ENCODE assay signal across 8 cellular contexts in the genomic region with DNA sequence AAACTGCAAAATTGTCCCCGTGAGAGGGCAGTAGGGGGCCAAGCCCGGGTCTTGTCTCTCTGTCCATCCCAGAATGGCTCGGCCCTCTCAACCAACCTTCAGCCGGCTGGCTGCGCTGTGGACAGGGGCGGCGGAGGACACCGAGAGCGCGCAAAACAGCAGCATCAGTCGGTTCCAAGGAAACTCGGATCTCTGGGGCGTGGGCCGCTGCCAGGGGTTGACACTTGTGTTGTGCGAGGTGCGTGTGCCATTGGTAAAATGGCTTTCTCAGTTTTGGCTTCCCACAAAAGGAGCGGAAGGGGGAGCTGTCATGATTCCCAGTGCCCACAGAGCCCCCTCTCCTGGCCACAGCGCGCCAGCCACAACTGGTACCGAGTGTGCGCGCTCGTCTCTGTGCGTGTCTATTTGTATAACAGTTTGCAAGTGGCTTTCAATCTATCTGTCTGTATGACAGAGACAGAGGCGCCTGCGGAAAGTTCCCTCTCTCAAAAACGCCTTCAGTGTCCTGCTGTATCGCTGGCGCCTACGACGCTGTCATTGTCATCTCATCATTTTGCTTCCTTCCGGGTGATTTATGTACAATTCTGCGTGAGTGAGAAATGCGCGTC. TPM values are rescaled to one million over a fixed set of nuclear protein-coding genes. Genes with fewer than 3 reads are reported as not detected.
DNase-seq lines count a peak whose midpoint lies in the region; ATAC-seq, FAIRE-seq and TF ChIP-seq lines count a peak whose summit lies in the region.

No MANE protein-coding gene starts in this region.

- no peak overlapping the region for H3K4me3 ChIP-seq in mammary epithelial cell (replicated peaks in 1 of 3; ENCODE audit: insufficient read depth in 1 of 3, low read depth in 2 of 3, low read length in 3 of 3)
- no peak overlapping the region for H3K4me3 ChIP-seq in lower leg skin (ENCODE audit: low read depth, poor library complexity, severe bottlenecking)
- peak overlapping the region; percentile 44 for H3K4me3 ChIP-seq in suprapubic skin
- H3K4me3 ChIP-seq in esophagus squamous epithelium, result peak overlapping the region in 2 of 4 donors; percentile 22

- in situ Hi-C loops in mammary epithelial cell (cut with MboI; ENCODE audit: low sequenced_read_pairs in 2 of 2), result no loop called here

- H3K27me3 ChIP-seq in mammary epithelial cell (ENCODE audit: insufficient read depth, low read length), result peaks cover 38% of the 10 kb centered on the region
- H3K27me3 ChIP-seq in suprapubic skin, result peaks cover 44% of the 10 kb centered on the region
- H3K27me3 ChIP-seq in esophagus squamous epithelium, result peaks cover 0 to 64% (median 6%) of the 10 kb centered on the region in 4 donors

- TF ChIP-seq POLR2A in lower leg skin (IDR thresholded peaks at IDR 0.05) (no peak), suprapubic skin (IDR thresholded peaks at IDR 0.05) (no peak), esophagus squamous epithelium (IDR thresholded peaks at IDR 0.05) (no peak)

- TF ChIP-seq EP300 in suprapubic skin (IDR thresholded peaks at IDR 0.05), result no peak

- H3K27ac ChIP-seq in mammary epithelial cell (ENCODE audit: insufficient read depth, low read depth, low read length) (no peak overlapping the region), suprapubic skin (peak overlapping the region; percentile 52), esophagus squamous epithelium (no peak overlapping the region)

- FAIRE-seq in urothelium cell line (lab: Jason Lieb, UNC), result no peak

- dilution Hi-C loops in mammary epithelial cell (cut with HindIII; ENCODE audit: low sequenced_read_pairs), result no loop called here

- intact Hi-C loops in mammary epithelial cell (cut with micrococcal nuclease) (no loop called here), lower leg skin (cut with DNase I; ENCODE audit: low total_unique reads) (no loop called here), esophagus squamous epithelium (cut with DNase I) (no loop called here)

- TF ChIP-seq CTCF in mammary epithelial cell (conservative IDR thresholded peaks at IDR 0.05 in 1 of 2, IDR thresholded peaks at IDR 0.05 in 1 of 2; ENCODE audit: extremely low read depth in 1 of 2, insufficient read depth in 1 of 2, low read depth in 1 of 2, low read length in 2 of 2), result no peak
- TF ChIP-seq CTCF in lower leg skin (IDR thresholded peaks at IDR 0.05), result no peak
- TF ChIP-seq CTCF in suprapubic skin (IDR thresholded peaks at IDR 0.05), result peak in 1 of 2 donors; percentile 22
- no peak for TF ChIP-seq CTCF in esophagus squamous epithelium (IDR thresholded peaks at IDR 0.05)

- no peaks in the 10 kb centered on the region for H4K20me1 ChIP-seq in mammary epithelial cell (ENCODE audit: insufficient read depth, low read length)

- no peak for ATAC-seq in GM18907 (IDR thresholded peaks at IDR 0.05; ENCODE audit: unreplicated experiment)

- peak; percentile 18 for DNase-seq in EH (ENCODE audit: low read depth)
- DNase-seq in NCI-H524 treated with DMSO at 0.1 percent for 48 hours (lab: John Stamatoyannopoulos, UW), result peak; percentile 33
- no peak for DNase-seq in mammary epithelial cell
- peak; percentile 22 to 88 for DNase-seq in lower leg skin (ENCODE audit: low spot score in 2 of 2)
- peak; percentile 76 to 80 for DNase-seq in suprapubic skin (ENCODE audit: low spot score in 2 of 2)
- no peak for DNase-seq in urothelium cell line (ENCODE audit: low spot score)
- DNase-seq in esophagus squamous epithelium (lab: John Stamatoyannopoulos, UW), result no peak

- H3K4me1 ChIP-seq in mammary epithelial cell (ENCODE audit: insufficient read depth, low read length) (peaks cover 14% of the 10 kb centered on the region), suprapubic skin (peaks cover 25% of the 10 kb centered on the region), esophagus squamous epithelium (peaks cover 9 to 39% (median 16%) of the 10 kb centered on the region in 3 donors)

- BruUV-seq in mammary epithelial cell (replicated peaks; lab: Mats Ljungman, UMichigan), result no TSS peak

- CTCF ChIA-PET in mammary epithelial cell (lab: Charles Lee; ENCODE audit: low non-redundant PET), result no interaction called here

- 7% methylated on average over 33 of the region's 35 CpGs for WGBS in mammary epithelial cell (ENCODE audit: low coverage, missing lambda C conversion rate)
- 4% methylated on average over 26 to 35 of the region's 35 CpGs for whole genome bisulfite sequencing in lower leg skin, 2 donors
- WGBS in suprapubic skin, result under 1% methylated on average over 21 of the region's 35 CpGs
- WGBS in esophagus squamous epithelium, 2 donors, result 3 to 6% methylated on average over 14 to 31 of the region's 35 CpGs

- no peak overlapping the region for H3K9ac ChIP-seq in mammary epithelial cell (ENCODE audit: insufficient read depth, low read length)

- H3K36me3 ChIP-seq in mammary epithelial cell (ENCODE audit: insufficient read depth, low read length), result no peaks in the 10 kb centered on the region
- no peaks in the 10 kb centered on the region for H3K36me3 ChIP-seq in suprapubic skin
- no peaks in the 10 kb centered on the region for H3K36me3 ChIP-seq in esophagus squamous epithelium

- H2AFZ ChIP-seq in mammary epithelial cell (ENCODE audit: low read depth, low read length), result no peak overlapping the region

- peak overlapping the region; percentile 17 for H3K4me2 ChIP-seq in mammary epithelial cell (ENCODE audit: insufficient read depth, low read depth, low read length)

- no peaks in the 10 kb centered on the region for H3K79me2 ChIP-seq in mammary epithelial cell (ENCODE audit: insufficient read depth, low read length)

- no peaks in the 10 kb centered on the region for H3K9me3 ChIP-seq in mammary epithelial cell (replicated peaks; ENCODE audit: insufficient read depth, low read length)
- no peaks in the 10 kb centered on the region for H3K9me3 ChIP-seq in suprapubic skin
- no peaks in the 10 kb centered on the region for H3K9me3 ChIP-seq in esophagus squamous epithelium

RNA-seq across cellular contexts. Expression of gene DKK2, which starts 1.9 kb away (rescaled TPM):
- under 1 TPM in 1 of 2 donors, not detected in 1; 0.17 TPM for total RNA-seq in mammary epithelial cell
- polyA plus RNA-seq in mammary epithelial cell, result not detected
- polyA minus RNA-seq in mammary epithelial cell, result not detected
- total RNA-seq in lower leg skin, result 1 to 10 TPM in 3 of 4 donors, under 1 TPM in 1; 0.61 to 3.2 (median 1.8) TPM
- 1 to 10 TPM; 1.4 to 1.9 (median 1.6) TPM for total RNA-seq in suprapubic skin
- total RNA-seq in esophagus squamous epithelium, result 1 to 10 TPM in 1 of 4 donors, under 1 TPM in 1, not detected in 2; 0.38 to 1.2 TPM

Comparison
In these comparisons a context has a peak if more than half of its experiments do, and no peak if none do; other contexts are left out.
1. DNase-seq: peak in EH (single experiment), NCI-H524 treated with DMSO at 0.1 percent for 48 hours (single experiment), lower leg skin (2 of 2) and suprapubic skin (2 of 2); none in mammary epithelial cell (single experiment), urothelium cell line (single experiment) and esophagus squamous epithelium (single experiment).